In the genomic region with DNA sequence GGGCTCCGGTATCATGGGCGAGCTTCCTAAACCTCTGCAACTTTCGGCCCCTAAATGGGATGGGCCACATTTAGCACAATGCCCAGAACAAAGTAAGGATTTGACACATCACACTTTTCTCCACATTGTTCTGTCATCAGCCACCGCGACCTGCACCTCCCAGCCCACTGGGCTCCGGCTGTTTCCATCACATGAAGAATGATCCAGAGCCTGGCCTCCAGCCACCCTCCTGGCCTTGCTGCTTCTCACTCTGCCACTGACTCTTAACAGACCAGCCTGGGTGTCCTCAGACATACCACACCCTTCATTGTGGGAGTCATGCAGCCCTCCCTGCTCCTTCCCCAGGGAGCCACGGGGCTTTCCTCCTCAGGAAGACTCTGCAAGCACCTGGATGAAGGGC, we compare ENCODE assay signal across 35 cellular contexts.
"Had no signal": no experiment of that assay in that cellular context is flagged by ENCODE, and none has a peak within 500 bp of the region (broad histone marks: within the 10 kb centered on the region; RNA-seq: fewer than 3 reads in every experiment).

No MANE protein-coding gene starts in this region.

- H3K36me3 Mint-ChIP-seq: activated CD4-positive, alpha-beta memory T cell treated with anti-CD3 and anti-CD28 coated beads for 36 hours; activated CD8-positive, alpha-beta memory T cell treated with anti-CD3 and anti-CD28 coated beads, Interleukin-2, amount 10 ng/mL, durations not matched to agents 7 days and 5 days; activated naive CD4-positive, alpha-beta T cell treated with anti-CD3 and anti-CD28 coated beads, Interleukin-2, amount 50 U/mL, for 24 hours; activated naive CD8-positive, alpha-beta T cell treated with anti-CD3 and anti-CD28 coated beads for 36 hours; brain had no signal

- H3K4me1 Mint-ChIP-seq: activated CD4-positive, alpha-beta T cell treated with anti-CD3 and anti-CD28 coated beads for 36 hours; activated CD4-positive, alpha-beta T cell treated with anti-CD3 and anti-CD28 coated beads, Interleukin-2, amount 10 ng/mL, durations not matched to agents 24 days and 14 days; activated CD8-positive, alpha-beta memory T cell treated with anti-CD3 and anti-CD28 coated beads, Interleukin-2, amount 10 ng/mL, durations not matched to agents 7 days and 5 days; activated naive CD4-positive, alpha-beta T cell treated with anti-CD3 and anti-CD28 coated beads, Interleukin-2, amount 50 U/mL, for 24 hours; activated naive CD8-positive, alpha-beta T cell treated with anti-CD3 and anti-CD28 coated beads, Interleukin-2, amount 50 U/mL, for 24 hours had no signal

- DNase-seq: activated CD4-positive, alpha-beta memory T cell treated with anti-CD3 and anti-CD28 coated beads for 36 hours; activated CD4-positive, alpha-beta T cell treated with anti-CD3 and anti-CD28 coated beads for 36 hours; activated CD4-positive, alpha-beta T cell treated with anti-CD3 and anti-CD28 coated beads, Interleukin-2, amount 10 ng/mL, durations not matched to agents 24 days and 14 days; activated CD4-positive, CD25-positive, alpha-beta regulatory T cell; activated CD4-positive, CD25-positive, alpha-beta regulatory T cell treated with anti-CD3 and anti-CD28 coated beads, Interleukin-2, amount 50 U/mL, for 72 hours; activated CD8-positive, alpha-beta memory T cell treated with anti-CD3 and anti-CD28 coated beads, Interleukin-2, amount 10 ng/mL, durations not matched to agents 7 days and 5 days; activated CD8-positive, alpha-beta memory T cell treated with anti-CD3 and anti-CD28 coated beads, Interleukin-2, amount 50 U/mL, for 4 hours; activated CD8-positive, alpha-beta T cell treated with anti-CD3 and anti-CD28 coated beads, Interleukin-2, amount 10 ng/mL, durations not matched to agents 7 days and 5 days; activated effector memory CD4-positive, alpha-beta T cell treated with anti-CD3 and anti-CD28 coated beads, Interleukin-2, amount 50 U/mL, for 16 hours; activated naive CD4-positive, alpha-beta T cell treated with anti-CD3 and anti-CD28 coated beads for 36 hours; activated naive CD8-positive, alpha-beta T cell treated with anti-CD3 and anti-CD28 coated beads for 36 hours; activated naive CD8-positive, alpha-beta T cell treated with anti-CD3 and anti-CD28 coated beads, Interleukin-2, amount 50 U/mL, for 24 hours; activated T-cell treated with anti-CD3 and anti-CD28 coated beads, Interleukin-2, amount 50 U/mL, for 1 hour; activated T-cell treated with anti-CD3 and anti-CD28 coated beads, Interleukin-2, amount 50 U/mL, for 48 hours; adrenal gland; central memory CD4-positive, alpha-beta T cell; cerebellar nuclear complex; colonic mucosa; effector CD8-positive, alpha-beta T cell; foreskin keratinocyte; gastrocnemius medialis; glutamatergic neuron; heart left ventricle; T-helper 1 cell; T-helper 17 cell; T1000 had no signal

- H3K4me3 ChIP-seq: adrenal gland, ascending aorta, breast epithelium, cardiac muscle cell, colonic mucosa, gastrocnemius medialis, heart left ventricle had no signal

- H3K27me3 ChIP-seq: adrenal gland, ascending aorta, breast epithelium, cardiac muscle cell, colonic mucosa had no signal

- H3K27ac Mint-ChIP-seq: activated CD4-positive, alpha-beta memory T cell treated with anti-CD3 and anti-CD28 coated beads for 36 hours; activated CD4-positive, alpha-beta T cell treated with anti-CD3 and anti-CD28 coated beads for 36 hours; activated CD4-positive, alpha-beta T cell treated with anti-CD3 and anti-CD28 coated beads, Interleukin-2, amount 10 ng/mL, durations not matched to agents 24 days and 14 days; activated CD8-positive, alpha-beta memory T cell treated with anti-CD3 and anti-CD28 coated beads, Interleukin-2, amount 10 ng/mL, durations not matched to agents 7 days and 5 days; activated CD8-positive, alpha-beta T cell treated with anti-CD3 and anti-CD28 coated beads, Interleukin-2, amount 10 ng/mL, durations not matched to agents 7 days and 5 days; activated naive CD4-positive, alpha-beta T cell treated with anti-CD3 and anti-CD28 coated beads for 36 hours; activated naive CD4-positive, alpha-beta T cell treated with anti-CD3 and anti-CD28 coated beads, Interleukin-2, amount 50 U/mL, for 24 hours; activated naive CD8-positive, alpha-beta T cell treated with anti-CD3 and anti-CD28 coated beads for 36 hours; activated naive CD8-positive, alpha-beta T cell treated with anti-CD3 and anti-CD28 coated beads, Interleukin-2, amount 50 U/mL, for 24 hours; activated T-helper 1 cell treated with anti-CD3 and anti-CD28 coated beads, Interleukin-12 subunit alpha, Interleukin-12 subunit beta, Interleukin-2, Interleukin-4 antibody, amounts not matched to agents 30 ng/mL and 10 ng/mL and 1 ng/mL, durations not matched to agents 14 hours and 24 hours and 36 hours; activated T-helper 2 cell treated with anti-CD3 and anti-CD28 coated beads, Interferon-gamma antibody, Interleukin-2, Interleukin-4, amounts not matched to agents 10 μg/mL and 5 μg/mL and 100 μg/mL, durations not matched to agents 14 hours and 24 hours and 36 hours; brain; T-helper 17 cell; T-helper 2 cell treated with Interferon-gamma antibody and Interleukin-4, amounts not matched to agents 5 μg/mL and 100 μg/mL, for 36 hours had no signal

- ATAC-seq: activated CD4-positive, alpha-beta T cell treated with anti-CD3 and anti-CD28 coated beads for 36 hours; activated CD8-positive, alpha-beta memory T cell treated with anti-CD3 and anti-CD28 coated beads, Interleukin-2, amount 10 ng/mL, durations not matched to agents 7 days and 5 days; activated CD8-positive, alpha-beta T cell treated with anti-CD3 and anti-CD28 coated beads, Interleukin-2, amount 10 ng/mL, durations not matched to agents 7 days and 5 days; activated naive CD8-positive, alpha-beta T cell treated with anti-CD3 and anti-CD28 coated beads, Interleukin-2, amount 50 U/mL, for 24 hours; foreskin keratinocyte; gastrocnemius medialis; heart left ventricle; T-helper 17 cell had no signal

- H3K4me1 ChIP-seq: adrenal gland, ascending aorta, breast epithelium, colonic mucosa, foreskin keratinocyte, gastrocnemius medialis had no signal

- H3K9me3 Mint-ChIP-seq: activated CD4-positive, alpha-beta memory T cell treated with anti-CD3 and anti-CD28 coated beads for 36 hours; activated CD4-positive, alpha-beta T cell treated with anti-CD3 and anti-CD28 coated beads, Interleukin-2, amount 10 ng/mL, durations not matched to agents 24 days and 14 days; activated naive CD4-positive, alpha-beta T cell treated with anti-CD3 and anti-CD28 coated beads for 36 hours; activated naive CD4-positive, alpha-beta T cell treated with anti-CD3 and anti-CD28 coated beads, Interleukin-2, amount 50 U/mL, for 24 hours; activated naive CD8-positive, alpha-beta T cell treated with anti-CD3 and anti-CD28 coated beads for 36 hours; activated naive CD8-positive, alpha-beta T cell treated with anti-CD3 and anti-CD28 coated beads, Interleukin-2, amount 50 U/mL, for 24 hours; activated T-helper 1 cell treated with anti-CD3 and anti-CD28 coated beads, Interleukin-12 subunit alpha, Interleukin-12 subunit beta, Interleukin-2, Interleukin-4 antibody, amounts not matched to agents 30 ng/mL and 10 ng/mL and 1 ng/mL, durations not matched to agents 14 hours and 24 hours and 36 hours; activated T-helper 2 cell treated with anti-CD3 and anti-CD28 coated beads, Interferon-gamma antibody, Interleukin-2, Interleukin-4, amounts not matched to agents 10 μg/mL and 5 μg/mL and 100 μg/mL, durations not matched to agents 14 hours and 24 hours and 36 hours; brain; T-helper 2 cell treated with Interferon-gamma antibody and Interleukin-4, amounts not matched to agents 5 μg/mL and 100 μg/mL, for 36 hours had no signal

- H3K27ac ChIP-seq: adrenal gland, ascending aorta, breast epithelium, cardiac muscle cell, colonic mucosa, epithelial cell of prostate, foreskin keratinocyte, gastrocnemius medialis, heart left ventricle had no signal

- H3K36me3 ChIP-seq: adrenal gland, ascending aorta, breast epithelium, cardiac muscle cell, colonic mucosa, gastrocnemius medialis, heart left ventricle had no signal

- H3K9me3 ChIP-seq: adrenal gland, ascending aorta, breast epithelium, colonic mucosa, gastrocnemius medialis, heart left ventricle had no signal

- H3K4me3 Mint-ChIP-seq: activated CD4-positive, alpha-beta memory T cell treated with anti-CD3 and anti-CD28 coated beads for 36 hours; activated CD4-positive, alpha-beta T cell treated with anti-CD3 and anti-CD28 coated beads for 36 hours; activated CD4-positive, alpha-beta T cell treated with anti-CD3 and anti-CD28 coated beads, Interleukin-2, amount 10 ng/mL, durations not matched to agents 24 days and 14 days; activated CD8-positive, alpha-beta memory T cell treated with anti-CD3 and anti-CD28 coated beads, Interleukin-2, amount 10 ng/mL, durations not matched to agents 7 days and 5 days; activated CD8-positive, alpha-beta T cell treated with anti-CD3 and anti-CD28 coated beads, Interleukin-2, amount 10 ng/mL, durations not matched to agents 7 days and 5 days; activated naive CD4-positive, alpha-beta T cell treated with anti-CD3 and anti-CD28 coated beads for 36 hours; activated naive CD4-positive, alpha-beta T cell treated with anti-CD3 and anti-CD28 coated beads, Interleukin-2, amount 50 U/mL, for 24 hours; activated naive CD8-positive, alpha-beta T cell treated with anti-CD3 and anti-CD28 coated beads for 36 hours; activated naive CD8-positive, alpha-beta T cell treated with anti-CD3 and anti-CD28 coated beads, Interleukin-2, amount 50 U/mL, for 24 hours; activated T-helper 1 cell treated with anti-CD3 and anti-CD28 coated beads, Interleukin-12 subunit alpha, Interleukin-12 subunit beta, Interleukin-2, Interleukin-4 antibody, amounts not matched to agents 30 ng/mL and 10 ng/mL and 1 ng/mL, durations not matched to agents 14 hours and 24 hours and 36 hours; brain; T-helper 17 cell; T-helper 2 cell treated with Interferon-gamma antibody and Interleukin-4, amounts not matched to agents 5 μg/mL and 100 μg/mL, for 36 hours had no signal
